ENCODE assay signal across 30 cellular contexts in genomic region chr10:25451401-25451800, GRCh38.
"Had no signal": no experiment of that assay in that cellular context is flagged by ENCODE, and none has a peak within 500 bp of the region (broad histone marks: within the 10 kb centered on the region; RNA-seq: fewer than 3 reads in every experiment).

No MANE protein-coding gene starts in this region.

- DNase-seq: activated B cell treated with CpG ODN at 0.5 μM for 24 hours; activated CD4-positive, alpha-beta T cell treated with anti-CD3 and anti-CD28 coated beads for 1 hour; activated CD4-positive, alpha-beta T cell treated with anti-CD3 and anti-CD28 coated beads, Interleukin-2, amount 10 ng/mL, durations not matched to agents 24 days and 14 days; activated CD4-positive, alpha-beta T cell treated with anti-CD3 and anti-CD28 coated beads, Interleukin-2, amount 50 U/mL, for 48 hours; activated CD8-positive, alpha-beta memory T cell treated with anti-CD3 and anti-CD28 coated beads, Interleukin-2, amount 10 ng/mL, durations not matched to agents 7 days and 5 days; activated effector memory CD4-positive, alpha-beta T cell treated with Interleukin-2 at 50 U/mL for 16 hours; activated naive CD4-positive, alpha-beta T cell treated with Interleukin-2 at 50 U/mL for 16 hours; activated naive CD8-positive, alpha-beta T cell treated with anti-CD3 and anti-CD28 coated beads, Interleukin-2, amount 50 U/mL, for 24 hours; activated T-cell treated with anti-CD3 and anti-CD28 coated beads, Interleukin-2, amount 50 U/mL, for 24 hours; brain microvascular endothelial cell; MG63; NCI-H1092; NCI-H1417 treated with DMSO at 0.1 percent for 48 hours; NCI-H1694; NCI-H2029; NCI-H345; NCI-H510A; NCI-H526 treated with DMSO at 0.1 percent for 48 hours; NCI-H82; NK-92 treated with Interleukin-12 subunit alpha and Interleukin-12 subunit beta, amount 100 ng/mL, for 24 hours; OCI-M1; RPMI8226; T-helper 17 cell; T-helper 9 cell had no signal

- H3K9me3 ChIP-seq: MG63 had no signal

- H3K4me1 ChIP-seq: SJSA1 had no signal

- H3K27ac ChIP-seq: brain microvascular endothelial cell, cardiac muscle cell, SJSA1 had no signal

- H3K27me3 ChIP-seq: brain microvascular endothelial cell, cardiac muscle cell, MG63, SJSA1 had no signal

- H3K4me3 ChIP-seq: cardiac muscle cell, MG63, SJSA1 had no signal

- ATAC-seq: activated CD8-positive, alpha-beta memory T cell treated with anti-CD3 and anti-CD28 coated beads, Interleukin-2, amount 10 ng/mL, durations not matched to agents 7 days and 5 days; activated naive CD4-positive, alpha-beta T cell treated with anti-CD3 and anti-CD28 coated beads, Interleukin-2, amount 50 U/mL, for 72 hours; activated naive CD8-positive, alpha-beta T cell treated with anti-CD3 and anti-CD28 coated beads, Interleukin-2, amount 50 U/mL, for 24 hours; Panc1; Right ventricle myocardium inferior; SK-N-SH treated with all-trans-retinoic acid at 6 μM for 48 hours; T-helper 17 cell had no signal

- H3K36me3 ChIP-seq: brain microvascular endothelial cell, cardiac muscle cell, MG63, SJSA1 had no signal
